In the genomic region with DNA sequence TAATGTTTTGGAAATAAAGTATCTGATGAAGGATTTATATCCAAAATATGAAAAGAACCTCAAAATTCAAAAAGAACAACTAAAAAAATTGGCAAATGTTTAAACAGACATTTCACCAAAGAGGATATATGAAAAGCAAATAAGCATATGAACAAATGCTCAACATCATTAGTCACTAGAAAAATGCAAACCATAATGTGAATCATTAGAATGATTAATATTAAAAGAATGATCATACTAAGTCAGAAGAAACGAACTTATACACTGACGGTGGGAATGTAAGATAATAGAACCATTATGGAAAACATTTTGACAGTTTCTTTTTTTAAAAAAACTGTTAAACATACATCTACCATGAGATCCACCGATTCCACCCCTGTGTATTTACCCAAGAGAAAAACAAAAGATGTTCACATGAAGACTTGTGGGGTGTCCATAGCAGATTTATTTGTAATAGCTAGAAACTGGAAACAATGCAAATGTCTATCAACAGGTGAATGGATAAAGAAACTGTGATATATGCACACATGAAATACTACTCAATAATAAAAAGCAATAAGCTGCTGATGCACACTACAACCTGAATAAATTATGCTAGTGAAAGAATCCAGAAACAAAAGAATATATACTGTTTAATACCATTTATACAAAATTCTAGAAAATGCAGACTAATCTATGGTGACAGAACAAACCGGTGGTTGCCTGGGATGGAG, we compare ENCODE assay signal across 17 cellular contexts. TPM values are rescaled to one million over a fixed set of nuclear protein-coding genes. Genes with fewer than 3 reads are reported as not detected.
DNase-seq lines count a peak whose midpoint lies in the region; ATAC-seq, FAIRE-seq and TF ChIP-seq lines count a peak whose summit lies in the region.
"Had no signal": no experiment of that assay in that cellular context is flagged by ENCODE, and none has a peak within 500 bp of the region (broad histone marks: within the 10 kb centered on the region; RNA-seq: fewer than 3 reads in every experiment).

No MANE protein-coding gene starts in this region.

- DNase-seq in AG09309 (ENCODE audit: low read depth) (peak; percentile 28), LHCN-M2 (ENCODE audit: low read depth) (peak; percentile 76), bronchial epithelial cell (ENCODE audit: low read depth) (peak; percentile 91), foreskin melanocyte (peak; percentile 61), NCI-H1092 (lab: John Stamatoyannopoulos, UW) (no peak), aorta (no peak), GM20000 (ENCODE audit: low spot score) (no peak)
- DNase-seq: activated CD4-positive, alpha-beta T cell treated with anti-CD3 and anti-CD28 coated beads, Interleukin-2, amount 10 ng/mL, durations not matched to agents 7 days and 5 days; activated naive CD8-positive, alpha-beta T cell treated with anti-CD3 and anti-CD28 coated beads for 36 hours; activated T-cell treated with anti-CD3 and anti-CD28 coated beads, Interleukin-2, amount 50 U/mL, for 4 hours; NCI-H2029 treated with DMSO at 0.1 percent for 48 hours; NCI-H510A treated with DMSO at 0.1 percent for 48 hours had no signal

- WGBS in aorta, 2 donors: 55 to 56% methylated on average over 4 of the region's 4 CpGs

- no peak overlapping the region for H3K27ac ChIP-seq in aorta (ENCODE audit: low read depth in 1 of 2, low read length in 2 of 2)
- H3K27ac ChIP-seq: A549, neural progenitor cell, right atrium auricular region had no signal

- H3K9me3 ChIP-seq in aorta (ENCODE audit: control insufficient read depth, low read length): no peaks in the 10 kb centered on the region
- H3K9me3 ChIP-seq: A549, right atrium auricular region had no signal

- H3K4me1 ChIP-seq in aorta (ENCODE audit: control insufficient read depth in 1 of 2, insufficient read depth in 2 of 2, low read length in 2 of 2): peaks cover 5 to 8% of the 10 kb centered on the region in 2 donors
- H3K4me1 ChIP-seq: A549 had no signal

- H3K36me3 ChIP-seq in bronchial epithelial cell (ENCODE audit: control insufficient read depth, insufficient read depth, low read length) (no peaks in the 10 kb centered on the region), aorta (ENCODE audit: control insufficient read depth in 1 of 2, insufficient read depth in 2 of 2, low read length in 1 of 2) (peaks cover 0 to 3% of the 10 kb centered on the region in 2 donors)
- H3K36me3 ChIP-seq: neural progenitor cell, right atrium auricular region had no signal

- no peak for ATAC-seq in GM21825 (IDR thresholded peaks at IDR 0.05; ENCODE audit: unreplicated experiment)
- ATAC-seq in aorta (ENCODE audit: low FRiP score): no peak
- ATAC-seq: A549; activated T-cell treated with anti-CD3 and anti-CD28 coated beads, Interleukin-2, amount 50 U/mL, for 4 hours had no signal

- H3K4me3 ChIP-seq in AG09309 (ENCODE audit: control insufficient read depth, low read depth, low read length) (no peak overlapping the region; the same call in 1 of the 2 replicates), bronchial epithelial cell (ENCODE audit: low read depth, low read length) (no peak overlapping the region), aorta (ENCODE audit: low read length in 2 of 2) (no peak overlapping the region)
- H3K4me3 ChIP-seq: A549, neural progenitor cell, right atrium auricular region had no signal

- intact Hi-C loops in aorta (cut with DNase I): no loop called here

- no peaks in the 10 kb centered on the region for H3K27me3 ChIP-seq in bronchial epithelial cell (ENCODE audit: control insufficient read depth, insufficient read depth, low read length)
- no peaks in the 10 kb centered on the region for H3K27me3 ChIP-seq in aorta (ENCODE audit: control insufficient read depth in 1 of 2, insufficient read depth in 2 of 2, low read length in 1 of 2)
- H3K27me3 ChIP-seq: neural progenitor cell, right atrium auricular region had no signal

- no peak for TF ChIP-seq CTCF in AG09309 (IDR thresholded peaks at IDR 0.05; ENCODE audit: control insufficient read depth, insufficient read depth, low read depth, low read length, missing control alignments)
- TF ChIP-seq CTCF in bronchial epithelial cell (IDR thresholded peaks at IDR 0.05; ENCODE audit: insufficient read depth, low read length, severe bottlenecking): no peak
- no peak for TF ChIP-seq CTCF in GM20000 (IDR thresholded peaks at IDR 0.05; ENCODE audit: extremely low read depth, missing control alignments)

- no peak for FAIRE-seq in bronchial epithelial cell (lab: Jason Lieb, UNC)
- FAIRE-seq: A549, TTC549 had no signal

RNA-seq across cellular contexts. Expression of gene PRKG1, which starts 35.7 kb away (rescaled TPM):
- total RNA-seq in LHCN-M2 (2014; rRNA removed) (6.2 and 6.4 TPM in 2 replicates), bronchial epithelial cell (0.26 and 1.4 TPM in 2 replicates), aorta (100 to 1,000 TPM; 153 to 199 TPM)
- 3.0 TPM for polyA plus RNA-seq in LHCN-M2 (2012)
- 10 to 100 TPM; 26.2 to 35.7 TPM for polyA plus RNA-seq in aorta
- total RNA-seq: activated CD4-positive, alpha-beta T cell treated with anti-CD3 and anti-CD28 coated beads, Interleukin-2, amount 10 ng/mL, durations not matched to agents 7 days and 5 days; activated naive CD8-positive, alpha-beta T cell treated with anti-CD3 and anti-CD28 coated beads for 36 hours had no signal
- polyA plus RNA-seq: A549 had no signal

Comparison
In these comparisons a context has a peak if more than half of its experiments do, and no peak if none do; other contexts are left out.
1. DNase-seq: peak in AG09309 (single experiment), LHCN-M2 (single experiment), bronchial epithelial cell (single experiment) and foreskin melanocyte (single experiment); none in NCI-H1092 (single experiment), aorta (0 of 2) and GM20000 (single experiment).
2. RNA of gene PRKG1, which starts 35.7 kb away (total RNA-seq): 153 to 199 TPM in aorta; 6.2 to 6.4 TPM in LHCN-M2 and 0.26 to 1.4 TPM in bronchial epithelial cell; every median in the first group is over 10 times any median in the second.